In the genomic region with DNA sequence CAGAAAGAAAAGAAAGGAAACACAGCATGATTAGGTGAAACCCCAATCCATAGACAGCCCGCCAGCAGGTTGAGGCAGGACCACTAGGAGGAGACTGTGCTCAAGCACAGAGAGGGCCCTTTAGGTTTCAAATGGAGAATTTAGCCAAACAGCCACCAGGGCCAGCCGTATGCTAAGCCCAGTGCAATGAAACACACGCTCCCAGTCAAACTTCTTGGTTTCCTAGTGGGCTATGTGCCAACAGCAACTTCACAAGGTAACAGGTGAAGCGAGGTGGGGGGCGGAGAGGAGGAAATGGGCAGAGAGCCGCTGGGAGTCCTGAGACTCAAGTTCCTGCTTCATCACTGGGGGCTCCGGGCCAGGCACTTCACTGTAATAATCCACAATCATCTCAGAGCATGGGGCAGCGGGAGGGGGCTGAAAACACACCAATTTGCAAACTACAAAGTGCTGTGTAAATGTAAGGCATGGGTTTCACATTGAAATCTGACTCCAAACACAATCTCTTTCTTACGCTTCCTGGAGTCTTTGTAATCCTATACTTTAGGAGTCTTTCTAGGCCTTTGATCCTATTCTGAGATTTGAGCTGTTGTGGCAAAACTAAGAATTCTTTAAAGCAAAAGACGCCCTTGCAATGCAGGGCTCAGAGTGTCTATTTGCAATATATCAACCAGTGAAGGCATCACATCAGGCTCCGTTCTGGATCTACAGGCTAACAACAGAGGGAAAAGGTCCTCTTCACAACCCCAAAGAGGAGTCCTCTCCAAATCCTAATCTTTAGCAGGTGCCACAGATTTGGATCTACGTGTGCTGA, we compare ENCODE assay signal across 1 cellular context.
TF ChIP-seq lines count a peak whose summit lies in the region.

No MANE protein-coding gene starts in this region.

TF ChIP-seq in GM23338, 12 proteins besides CTCF, POLR2A, EP300 and RAD21 (continued from another document):
- TF ChIP-seq, protein P1, sequence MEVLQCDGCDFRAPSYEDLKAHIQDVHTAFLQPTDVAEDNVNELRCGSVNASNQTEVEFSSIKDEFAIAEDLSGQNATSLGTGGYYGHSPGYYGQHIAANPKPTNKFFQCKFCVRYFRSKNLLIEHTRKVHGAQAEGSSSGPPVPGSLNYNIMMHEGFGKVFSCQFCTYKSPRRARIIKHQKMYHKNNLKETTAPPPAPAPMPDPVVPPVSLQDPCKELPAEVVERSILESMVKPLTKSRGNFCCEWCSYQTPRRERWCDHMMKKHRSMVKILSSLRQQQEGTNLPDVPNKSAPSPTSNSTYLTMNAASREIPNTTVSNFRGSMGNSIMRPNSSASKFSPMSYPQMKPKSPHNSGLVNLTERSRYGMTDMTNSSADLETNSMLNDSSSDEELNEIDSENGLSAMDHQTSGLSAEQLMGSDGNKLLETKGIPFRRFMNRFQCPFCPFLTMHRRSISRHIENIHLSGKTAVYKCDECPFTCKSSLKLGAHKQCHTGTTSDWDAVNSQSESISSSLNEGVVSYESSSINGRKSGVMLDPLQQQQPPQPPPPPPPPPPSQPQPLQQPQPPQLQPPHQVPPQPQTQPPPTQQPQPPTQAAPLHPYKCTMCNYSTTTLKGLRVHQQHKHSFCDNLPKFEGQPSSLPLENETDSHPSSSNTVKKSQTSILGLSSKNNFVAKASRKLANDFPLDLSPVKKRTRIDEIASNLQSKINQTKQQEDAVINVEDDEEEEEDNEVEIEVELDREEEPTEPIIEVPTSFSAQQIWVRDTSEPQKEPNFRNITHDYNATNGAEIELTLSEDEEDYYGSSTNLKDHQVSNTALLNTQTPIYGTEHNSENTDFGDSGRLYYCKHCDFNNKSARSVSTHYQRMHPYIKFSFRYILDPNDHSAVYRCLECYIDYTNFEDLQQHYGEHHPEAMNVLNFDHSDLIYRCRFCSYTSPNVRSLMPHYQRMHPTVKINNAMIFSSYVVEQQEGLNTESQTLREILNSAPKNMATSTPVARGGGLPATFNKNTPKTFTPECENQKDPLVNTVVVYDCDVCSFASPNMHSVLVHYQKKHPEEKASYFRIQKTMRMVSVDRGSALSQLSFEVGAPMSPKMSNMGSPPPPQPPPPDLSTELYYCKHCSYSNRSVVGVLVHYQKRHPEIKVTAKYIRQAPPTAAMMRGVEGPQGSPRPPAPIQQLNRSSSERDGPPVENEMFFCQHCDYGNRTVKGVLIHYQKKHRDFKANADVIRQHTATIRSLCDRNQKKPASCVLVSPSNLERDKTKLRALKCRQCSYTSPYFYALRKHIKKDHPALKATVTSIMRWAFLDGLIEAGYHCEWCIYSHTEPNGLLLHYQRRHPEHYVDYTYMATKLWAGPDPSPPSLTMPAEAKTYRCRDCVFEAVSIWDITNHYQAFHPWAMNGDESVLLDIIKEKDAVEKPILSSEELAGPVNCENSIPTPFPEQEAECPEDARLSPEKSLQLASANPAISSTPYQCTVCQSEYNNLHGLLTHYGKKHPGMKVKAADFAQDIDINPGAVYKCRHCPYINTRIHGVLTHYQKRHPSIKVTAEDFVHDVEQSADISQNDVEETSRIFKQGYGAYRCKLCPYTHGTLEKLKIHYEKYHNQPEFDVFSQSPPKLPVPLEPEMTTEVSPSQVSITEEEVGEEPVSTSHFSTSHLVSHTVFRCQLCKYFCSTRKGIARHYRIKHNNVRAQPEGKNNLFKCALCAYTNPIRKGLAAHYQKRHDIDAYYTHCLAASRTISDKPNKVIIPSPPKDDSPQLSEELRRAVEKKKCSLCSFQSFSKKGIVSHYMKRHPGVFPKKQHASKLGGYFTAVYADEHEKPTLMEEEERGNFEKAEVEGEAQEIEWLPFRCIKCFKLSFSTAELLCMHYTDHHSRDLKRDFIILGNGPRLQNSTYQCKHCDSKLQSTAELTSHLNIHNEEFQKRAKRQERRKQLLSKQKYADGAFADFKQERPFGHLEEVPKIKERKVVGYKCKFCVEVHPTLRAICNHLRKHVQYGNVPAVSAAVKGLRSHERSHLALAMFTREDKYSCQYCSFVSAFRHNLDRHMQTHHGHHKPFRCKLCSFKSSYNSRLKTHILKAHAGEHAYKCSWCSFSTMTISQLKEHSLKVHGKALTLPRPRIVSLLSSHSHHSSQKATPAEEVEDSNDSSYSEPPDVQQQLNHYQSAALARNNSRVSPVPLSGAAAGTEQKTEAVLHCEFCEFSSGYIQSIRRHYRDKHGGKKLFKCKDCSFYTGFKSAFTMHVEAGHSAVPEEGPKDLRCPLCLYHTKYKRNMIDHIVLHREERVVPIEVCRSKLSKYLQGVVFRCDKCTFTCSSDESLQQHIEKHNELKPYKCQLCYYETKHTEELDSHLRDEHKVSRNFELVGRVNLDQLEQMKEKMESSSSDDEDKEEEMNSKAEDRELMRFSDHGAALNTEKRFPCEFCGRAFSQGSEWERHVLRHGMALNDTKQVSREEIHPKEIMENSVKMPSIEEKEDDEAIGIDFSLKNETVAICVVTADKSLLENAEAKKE (CRISPR knock-in tag; IDR thresholded peaks at IDR 0.05), result no peak
TF ChIP-seq in GM23338: peak in this region for 0.
